Comparison of ENCODE assay signal across 8 cellular contexts in the genomic region with DNA sequence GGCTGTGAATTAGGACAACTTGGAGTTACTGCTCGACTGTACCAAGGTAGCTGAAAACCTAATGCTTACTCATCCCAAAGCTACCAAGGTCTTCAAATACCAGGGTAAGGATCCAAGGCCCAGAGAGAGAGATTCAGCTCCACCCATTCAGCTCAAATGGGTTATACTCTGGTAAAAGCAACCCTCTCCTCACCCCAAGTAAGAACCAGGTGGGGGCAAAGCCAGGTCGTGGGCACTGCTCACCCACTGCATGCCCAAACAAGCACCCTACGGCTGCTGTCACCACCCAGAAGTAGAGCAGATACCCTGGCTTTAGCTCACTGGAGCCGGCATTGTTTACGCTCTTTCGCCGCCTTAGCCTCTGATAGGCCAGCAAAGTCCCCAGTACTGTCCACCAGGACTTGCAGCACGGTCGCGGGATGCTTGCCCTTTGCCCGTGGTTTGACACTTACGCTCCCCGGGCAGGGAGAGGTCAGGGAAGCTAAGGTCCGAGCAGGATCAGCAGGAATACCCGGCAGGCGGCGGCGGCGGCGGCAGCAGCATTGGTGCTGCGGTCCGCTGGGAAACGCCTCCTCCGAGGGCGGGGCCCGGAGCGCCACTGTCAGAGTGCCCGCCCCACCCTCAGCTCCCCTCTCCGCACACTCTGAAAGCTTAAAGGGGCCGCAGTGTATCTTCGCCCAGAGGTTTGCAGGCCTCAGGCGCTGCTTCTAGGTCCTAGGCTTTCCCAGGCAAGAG. TPM values are rescaled to one million over a fixed set of nuclear protein-coding genes. Genes with fewer than 3 reads are reported as not detected.
DNase-seq lines count a peak whose midpoint lies in the region; ATAC-seq and TF ChIP-seq lines count a peak whose summit lies in the region.

No MANE protein-coding gene starts in this region.

- no peaks in the 10 kb centered on the region for H3K27me3 ChIP-seq in effector memory CD4-positive, alpha-beta T cell (replicated peaks; ENCODE audit: control insufficient read depth, insufficient read depth, low read length, poor library complexity, severe bottlenecking)

- peak; percentile 82 for DNase-seq in GM13976 (ENCODE audit: low spot score)
- peak; percentile 38 for DNase-seq in NCI-H345 treated with DMSO at 0.1 percent for 48 hours (lab: John Stamatoyannopoulos, UW; ENCODE audit: unreplicated experiment)
- DNase-seq in activated CD8-positive, alpha-beta memory T cell treated with anti-CD3 and anti-CD28 coated beads for 24 hours, result peak; percentile 85
- peak; percentile 28 to 54 (median 48) for DNase-seq in effector memory CD4-positive, alpha-beta T cell
- DNase-seq in lung microvascular endothelial cell (ENCODE audit: low read depth in 2 of 2), result peak; percentile 75 to 80
- DNase-seq in stimulated activated CD4-positive, alpha-beta T cell treated with anti-CD3 and anti-CD28 coated beads, TNF-alpha, amount 100 ng/mL, for 4 hours (ENCODE audit: low read depth in 3 of 3), result peak; percentile 34 to 55 (median 41)
- DNase-seq in Kasumi-1 (lab: John Stamatoyannopoulos, UW), result no peak

- H3K4me3 ChIP-seq in effector memory CD4-positive, alpha-beta T cell (ENCODE audit: insufficient read depth, low read depth, low read length, poor library complexity, severe bottlenecking), result peak overlapping the region; percentile 69

- H3K27ac ChIP-seq in effector memory CD4-positive, alpha-beta T cell (ENCODE audit: insufficient read depth, low read length, poor library complexity, severe bottlenecking), result no peak overlapping the region

- H3K36me3 ChIP-seq in effector memory CD4-positive, alpha-beta T cell (ENCODE audit: control insufficient read depth, insufficient read depth, low read length), result no peaks in the 10 kb centered on the region

- in situ Hi-C loops in GM13976 (cut with MboI; ENCODE audit: low sequenced_read_pairs, unreplicated experiment), result no loop called here

- H3K9me3 ChIP-seq in effector memory CD4-positive, alpha-beta T cell (ENCODE audit: control insufficient read depth, low read length), result no peaks in the 10 kb centered on the region

- peak; percentile 98 for ATAC-seq in HG02798 (IDR thresholded peaks at IDR 0.05; ENCODE audit: poor library complexity, unreplicated experiment)

- H3K4me1 ChIP-seq in effector memory CD4-positive, alpha-beta T cell (ENCODE audit: control insufficient read depth, insufficient read depth, low read length, poor library complexity, severe bottlenecking), result peaks cover 10% of the 10 kb centered on the region

- TF ChIP-seq CTCF in GM13976 (IDR thresholded peaks at IDR 0.05; ENCODE audit: borderline replicate concordance, control extremely low read depth, extremely low read depth, insufficient read depth, missing control alignments), result no peak

RNA-seq across cellular contexts. Expression of gene CKAP5, which starts 19.6 kb away (rescaled TPM):
- total RNA-seq in lung microvascular endothelial cell, result 40.8 and 42.5 TPM in 2 replicates

Comparison
In these comparisons a context has a peak if more than half of its experiments do, and no peak if none do; other contexts are left out.
1. DNase-seq: peak in GM13976 (single experiment), NCI-H345 treated with DMSO at 0.1 percent for 48 hours (single experiment), activated CD8-positive, alpha-beta memory T cell treated with anti-CD3 and anti-CD28 coated beads for 24 hours (single experiment), effector memory CD4-positive, alpha-beta T cell (3 of 3), lung microvascular endothelial cell (2 of 2) and stimulated activated CD4-positive, alpha-beta T cell treated with anti-CD3 and anti-CD28 coated beads, TNF-alpha, amount 100 ng/mL, for 4 hours (3 of 3); none in Kasumi-1 (0 of 2).